In the genomic region with DNA sequence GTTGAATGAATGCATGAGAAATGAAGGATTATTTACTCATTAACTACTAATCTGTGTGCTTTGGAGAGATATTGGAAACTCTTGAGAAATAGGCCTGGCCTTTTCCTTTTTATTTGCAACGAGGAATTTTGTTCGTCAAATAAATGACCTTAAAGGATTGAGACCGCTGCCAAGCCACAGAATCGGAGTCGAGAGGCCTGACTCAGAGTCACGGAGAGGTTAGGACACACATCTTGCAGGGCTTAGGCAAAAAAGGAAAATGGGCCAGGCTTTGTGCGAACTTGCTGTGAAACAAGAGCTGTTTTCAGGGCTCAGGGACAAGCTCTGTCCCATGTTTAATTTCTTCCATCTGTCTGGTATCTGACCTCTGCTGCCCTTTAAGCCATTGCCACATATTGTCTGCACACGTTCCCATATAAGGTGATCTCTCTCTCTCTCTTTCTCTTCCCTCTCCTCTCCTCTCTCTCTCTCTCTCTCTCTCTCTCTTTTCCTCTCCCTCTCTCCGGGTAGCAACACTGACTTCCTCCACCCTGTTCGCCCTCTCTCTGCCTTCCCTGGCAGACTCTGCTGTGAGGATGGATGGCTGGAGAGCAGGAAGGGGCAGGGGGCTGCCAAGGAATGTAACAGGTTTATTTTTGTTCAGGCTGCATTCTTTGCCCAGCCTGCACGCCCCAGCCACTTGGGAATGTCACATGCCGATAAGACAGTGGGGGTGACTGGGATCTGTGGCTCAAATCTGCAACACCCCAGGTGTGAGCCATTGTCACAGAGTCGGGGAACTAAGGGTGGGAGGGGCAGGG, we compare ENCODE assay signal across 10 cellular contexts. TPM values are rescaled to one million over a fixed set of nuclear protein-coding genes. Genes with fewer than 3 reads are reported as not detected.
DNase-seq lines count a peak whose midpoint lies in the region; ATAC-seq, FAIRE-seq and TF ChIP-seq lines count a peak whose summit lies in the region.
"Had no signal": no experiment of that assay in that cellular context is flagged by ENCODE, and none has a peak within 500 bp of the region (broad histone marks: within the 10 kb centered on the region; RNA-seq: fewer than 3 reads in every experiment).

No MANE protein-coding gene starts in this region.

- DNase-seq in Caki2 (ENCODE audit: low read depth) (peak; percentile 85), RCC 7860 (ENCODE audit: low spot score) (peak; percentile 77), fibroblast of pulmonary artery (ENCODE audit: low read depth) (peak; percentile 98), non-pigmented ciliary epithelial cell (ENCODE audit: low read depth) (peak; percentile 99)
- DNase-seq in activated CD4-positive, CD25-positive, alpha-beta regulatory T cell treated with anti-CD3 and anti-CD28 coated beads, Interleukin-2, amount 50 U/mL, for 72 hours, result no peak
- no peak for DNase-seq in stimulated activated CD4-positive, alpha-beta T cell treated with anti-CD3 and anti-CD28 coated beads, Interleukin-4, amount 100 ng/mL, for 24 hours
- DNase-seq: OCI-M1 had no signal

- ATAC-seq in HG02970 (IDR thresholded peaks at IDR 0.05; ENCODE audit: low FRiP score, unreplicated experiment) (no peak), GM21367 (IDR thresholded peaks at IDR 0.05; ENCODE audit: unreplicated experiment) (no peak)

- in situ Hi-C loops in Caki2 (cut with HindIII; ENCODE audit: low pct_unique_long_range_greater_than_20kb, low sequenced_read_pairs), result no loop called here

- peak; percentile 84 for FAIRE-seq in RCC 7860 (lab: Jason Lieb, UNC)
- FAIRE-seq: keratinocyte had no signal

- TF ChIP-seq CTCF in fibroblast of pulmonary artery (IDR thresholded peaks at IDR 0.05; ENCODE audit: low read length, missing control alignments), result no peak

- H3K4me3 ChIP-seq in fibroblast of pulmonary artery (replicated peaks; ENCODE audit: low read depth, low read length), result peak overlapping the region; percentile 27

RNA-seq across cellular contexts. Expression of a gene that starts 14.9 kb away (rescaled TPM):
- total RNA-seq in Caki2 (2014; rRNA removed; shearing (Covaris generic); ENCODE audit: low replicate concordance), result 14.5 and 21.1 TPM in 2 replicates

Comparison
In these comparisons a context has a peak if more than half of its experiments do, and no peak if none do; other contexts are left out.
1. DNase-seq: peak in Caki2 (single experiment), RCC 7860 (single experiment), fibroblast of pulmonary artery (single experiment) and non-pigmented ciliary epithelial cell (single experiment); none in activated CD4-positive, CD25-positive, alpha-beta regulatory T cell treated with anti-CD3 and anti-CD28 coated beads, Interleukin-2, amount 50 U/mL, for 72 hours (single experiment) and stimulated activated CD4-positive, alpha-beta T cell treated with anti-CD3 and anti-CD28 coated beads, Interleukin-4, amount 100 ng/mL, for 24 hours (single experiment).